In genomic region chr2:163247151-163247872, GRCh38 we compare ENCODE assay signal across 27 cellular contexts.
DNase-seq lines count a peak whose midpoint lies in the region; ATAC-seq and TF ChIP-seq lines count a peak whose summit lies in the region.
"Had no signal": no experiment of that assay in that cellular context is flagged by ENCODE, and none has a peak within 500 bp of the region (broad histone marks: within the 10 kb centered on the region; RNA-seq: fewer than 3 reads in every experiment).

No MANE protein-coding gene starts in this region.

- TF ChIP-seq CTCF in left lung (IDR thresholded peaks at IDR 0.05) = no peak
- no peak for TF ChIP-seq CTCF in tibial artery (IDR thresholded peaks at IDR 0.05)

- DNase-seq in NCI-H748 (lab: John Stamatoyannopoulos, UW; ENCODE audit: unreplicated experiment) (peak; percentile 29), NCI-H748 treated with DMSO at 0.1 percent for 48 hours (lab: John Stamatoyannopoulos, UW) (no peak), NT2/D1 (ENCODE audit: low read depth, low spot score) (peak; percentile 16), iPS DF 6.9 (ENCODE audit: low read depth, low spot score) (peak; percentile 4), renal cortical epithelial cell (ENCODE audit: low read depth) (peak; percentile 9), left lung (no peak), tibial artery (no peak)
- no peak for DNase-seq in naive thymus-derived CD8-positive, alpha-beta T cell
- DNase-seq: activated CD4-positive, alpha-beta memory T cell treated with anti-CD3 and anti-CD28 coated beads for 36 hours; activated T-cell treated with anti-CD3 and anti-CD28 coated beads, Interleukin-2, amount 50 U/mL, for 72 hours; central memory CD4-positive, alpha-beta T cell; effector memory CD8-positive, alpha-beta T cell; erythroblast; H9; kidney; lower lobe of right lung; natural killer cell; pancreas; right cardiac atrium; Right ventricle myocardium superior; stimulated activated CD8-positive, alpha-beta memory T cell treated with anti-CD3 and anti-CD28 coated beads, Interleukin-4, amount 100 ng/mL, for 48 hours; stimulated activated naive CD8-positive, alpha-beta T cell treated with anti-CD3 and anti-CD28 coated beads, Interleukin-15, amount 100 ng/mL, for 72 hours; T-helper 2 cell had no signal

- H3K9me3 Mint-ChIP-seq in naive thymus-derived CD8-positive, alpha-beta T cell = peaks cover 0 to 24% (median 0%) of the 10 kb centered on the region in 9 donors
- H3K9me3 Mint-ChIP-seq: stimulated activated naive CD8-positive, alpha-beta T cell treated with anti-CD3 and anti-CD28 coated beads, Interleukin-15, amount 100 ng/mL, for 72 hours had no signal

- no peak overlapping the region for H3K9ac ChIP-seq in NT2/D1 (ENCODE audit: insufficient read length, low read depth)

- H3K4me3 ChIP-seq in NT2/D1 (ENCODE audit: insufficient read length, low read depth) = no peak overlapping the region
- no peak overlapping the region for H3K4me3 ChIP-seq in iPS DF 6.9 (ENCODE audit: low read length)
- no peak overlapping the region for H3K4me3 ChIP-seq in left lung
- H3K4me3 ChIP-seq in tibial artery = no peak overlapping the region
- H3K4me3 ChIP-seq: ascending aorta, lower lobe of right lung, pancreas, thoracic aorta had no signal

- H3K27ac Mint-ChIP-seq in naive thymus-derived CD8-positive, alpha-beta T cell = no peak overlapping the region
- H3K27ac Mint-ChIP-seq: activated CD4-positive, alpha-beta memory T cell treated with anti-CD3 and anti-CD28 coated beads for 36 hours; activated T-cell treated with anti-CD3 and anti-CD28 coated beads, Interleukin-2, amount 50 U/mL, for 72 hours; effector memory CD8-positive, alpha-beta T cell; H9; natural killer cell; stimulated activated naive CD8-positive, alpha-beta T cell treated with anti-CD3 and anti-CD28 coated beads, Interleukin-15, amount 100 ng/mL, for 72 hours had no signal

- no peak overlapping the region for H3K27ac ChIP-seq in iPS DF 6.9 (ENCODE audit: low read length)
- H3K27ac ChIP-seq in left lung = no peak overlapping the region
- H3K27ac ChIP-seq in tibial artery = no peak overlapping the region
- H3K27ac ChIP-seq: ascending aorta, lower lobe of right lung, pancreas, thoracic aorta had no signal

- H3K36me3 Mint-ChIP-seq in naive thymus-derived CD8-positive, alpha-beta T cell = no peaks in the 10 kb centered on the region
- H3K36me3 Mint-ChIP-seq: activated CD4-positive, alpha-beta memory T cell treated with anti-CD3 and anti-CD28 coated beads for 36 hours; natural killer cell had no signal

- H3K9me3 ChIP-seq in NT2/D1 (ENCODE audit: insufficient read depth, low read length) (no peaks in the 10 kb centered on the region), iPS DF 6.9 (ENCODE audit: control insufficient read depth, insufficient read depth, low read length) (no peaks in the 10 kb centered on the region), left lung (no peaks in the 10 kb centered on the region), tibial artery (no peaks in the 10 kb centered on the region)
- H3K9me3 ChIP-seq: ascending aorta, lower lobe of right lung, pancreas, thoracic aorta had no signal

- no peak overlapping the region for H3K4me3 Mint-ChIP-seq in naive thymus-derived CD8-positive, alpha-beta T cell
- H3K4me3 Mint-ChIP-seq: activated CD4-positive, alpha-beta memory T cell treated with anti-CD3 and anti-CD28 coated beads for 36 hours; activated T-cell treated with anti-CD3 and anti-CD28 coated beads, Interleukin-2, amount 50 U/mL, for 72 hours; effector memory CD8-positive, alpha-beta T cell; H9; natural killer cell; stimulated activated naive CD8-positive, alpha-beta T cell treated with anti-CD3 and anti-CD28 coated beads, Interleukin-15, amount 100 ng/mL, for 72 hours had no signal

- WGBS in iPS DF 6.9 (ENCODE audit: insufficient coverage, insufficient read length) = no CpG with 5 or more reads among the region's 6 CpGs

- POLR2A ChIA-PET in naive thymus-derived CD8-positive, alpha-beta T cell (lab: Charles Lee) = no interaction called here

- no peaks in the 10 kb centered on the region for H3K36me3 ChIP-seq in NT2/D1 (ENCODE audit: insufficient read depth, insufficient read length, low read length)
- H3K36me3 ChIP-seq in iPS DF 6.9 (ENCODE audit: control insufficient read depth, insufficient read depth, low read length) = no peaks in the 10 kb centered on the region
- no peaks in the 10 kb centered on the region for H3K36me3 ChIP-seq in left lung
- no peaks in the 10 kb centered on the region for H3K36me3 ChIP-seq in tibial artery
- H3K36me3 ChIP-seq: ascending aorta, lower lobe of right lung, pancreas, thoracic aorta had no signal

- intact Hi-C loops in left lung (cut with DNase I) (no loop called here), tibial artery (cut with DNase I; ENCODE audit: low total_unique reads) (no loop called here)

- H3K4me1 ChIP-seq in NT2/D1 (ENCODE audit: insufficient read depth, insufficient read length) = no peaks in the 10 kb centered on the region
- no peaks in the 10 kb centered on the region for H3K4me1 ChIP-seq in iPS DF 6.9 (ENCODE audit: control insufficient read depth, insufficient read depth, low read length)
- H3K4me1 ChIP-seq in left lung = no peaks in the 10 kb centered on the region
- no peaks in the 10 kb centered on the region for H3K4me1 ChIP-seq in tibial artery
- H3K4me1 ChIP-seq: ascending aorta, lower lobe of right lung, pancreas had no signal

- no peaks in the 10 kb centered on the region for H3K4me1 Mint-ChIP-seq in naive thymus-derived CD8-positive, alpha-beta T cell
- H3K4me1 Mint-ChIP-seq: natural killer cell; stimulated activated naive CD8-positive, alpha-beta T cell treated with anti-CD3 and anti-CD28 coated beads, Interleukin-15, amount 100 ng/mL, for 72 hours had no signal

- H3K27me3 Mint-ChIP-seq in naive thymus-derived CD8-positive, alpha-beta T cell = no peaks in the 10 kb centered on the region
- H3K27me3 Mint-ChIP-seq: activated CD4-positive, alpha-beta memory T cell treated with anti-CD3 and anti-CD28 coated beads for 36 hours; effector memory CD8-positive, alpha-beta T cell; stimulated activated naive CD8-positive, alpha-beta T cell treated with anti-CD3 and anti-CD28 coated beads, Interleukin-15, amount 100 ng/mL, for 72 hours had no signal

- ATAC-seq in left lung = no peak
- no peak for ATAC-seq in naive thymus-derived CD8-positive, alpha-beta T cell
- ATAC-seq: activated CD4-positive, CD25-positive, alpha-beta regulatory T cell treated with anti-CD3 and anti-CD28 coated beads, Interleukin-2, amount 50 U/mL, for 24 hours; activated T-cell treated with anti-CD3 and anti-CD28 coated beads, Interleukin-2, amount 50 U/mL, for 72 hours; effector memory CD8-positive, alpha-beta T cell; lower lobe of right lung; natural killer cell; pancreas; right cardiac atrium; SK-N-SH treated with all-trans-retinoic acid at 6 μM for 48 hours; stimulated activated naive CD8-positive, alpha-beta T cell treated with anti-CD3 and anti-CD28 coated beads, Interleukin-15, amount 100 ng/mL, for 72 hours had no signal

- no peaks in the 10 kb centered on the region for H3K27me3 ChIP-seq in NT2/D1 (ENCODE audit: insufficient read depth, insufficient read length)
- no peaks in the 10 kb centered on the region for H3K27me3 ChIP-seq in iPS DF 6.9 (ENCODE audit: control insufficient read depth, insufficient read depth, low read length)
- H3K27me3 ChIP-seq in left lung = no peaks in the 10 kb centered on the region
- no peaks in the 10 kb centered on the region for H3K27me3 ChIP-seq in tibial artery
- H3K27me3 ChIP-seq: ascending aorta, pancreas had no signal

Comparison
In these comparisons a context has a peak if more than half of its experiments do, and no peak if none do; other contexts are left out.
1. DNase-seq: peak in NCI-H748 (single experiment), NT2/D1 (single experiment), iPS DF 6.9 (single experiment) and renal cortical epithelial cell (single experiment); none in NCI-H748 treated with DMSO at 0.1 percent for 48 hours (single experiment), left lung (0 of 2), tibial artery (0 of 2) and naive thymus-derived CD8-positive, alpha-beta T cell (0 of 10).